Comparison of ENCODE assay signal across 12 cellular contexts in genomic region chr10:123148414-123149161, GRCh38. TPM values are rescaled to one million over a fixed set of nuclear protein-coding genes. Genes with fewer than 3 reads are reported as not detected.
A peak's percentile ranks its signal among the peaks of the same experiment; 100 is the strongest.
DNase-seq lines count a peak whose midpoint lies in the region; ATAC-seq, FAIRE-seq and TF ChIP-seq lines count a peak whose summit lies in the region.
"Had no signal": no experiment of that assay in that cellular context is flagged by ENCODE, and none has a peak within 500 bp of the region (broad histone marks: within the 10 kb centered on the region; RNA-seq: fewer than 3 reads in every experiment).

No MANE protein-coding gene starts in this region.

- no peak overlapping the region for H3K27ac Mint-ChIP-seq in activated naive CD4-positive, alpha-beta T cell treated with anti-CD3 and anti-CD28 coated beads for 36 hours

- H3K4me1 ChIP-seq in OCI-LY7 (ENCODE audit: insufficient read depth, low read length, poor library complexity, severe bottlenecking) (peaks cover 18% of the 10 kb centered on the region), thoracic aorta (ENCODE audit: control insufficient read depth in 1 of 2, low read depth in 2 of 2) (peaks cover 9 to 49% of the 10 kb centered on the region in 2 donors)
- H3K4me1 ChIP-seq: foreskin keratinocyte had no signal

- ATAC-seq in thoracic aorta (ENCODE audit: insufficient number of reproducible peaks, low FRiP score, low read depth) = no peak
- ATAC-seq in HG03442 (IDR thresholded peaks at IDR 0.05; ENCODE audit: unreplicated experiment) = no peak
- ATAC-seq: HCT116 had no signal

- H3K27ac ChIP-seq in OCI-LY7 (ENCODE audit: low read depth, low read length, poor library complexity, severe bottlenecking) = no peak overlapping the region
- no peak overlapping the region for H3K27ac ChIP-seq in thoracic aorta
- H3K27ac ChIP-seq: foreskin keratinocyte had no signal

- no peak for DNase-seq in activated naive CD4-positive, alpha-beta T cell treated with anti-CD3 and anti-CD28 coated beads for 36 hours
- no peak for DNase-seq in activated naive CD4-positive, alpha-beta T cell (lab: John Stamatoyannopoulos, UW)
- DNase-seq in OCI-LY7 (ENCODE audit: low spot score) = no peak
- peak; percentile 18 to 38 for DNase-seq in frontal cortex (ENCODE audit: low spot score in 2 of 2)
- DNase-seq in thoracic aorta (ENCODE audit: low spot score) = no peak
- no peak for DNase-seq in DMS153 treated with DMSO at 0.1 percent for 48 hours (lab: John Stamatoyannopoulos, UW; ENCODE audit: unreplicated experiment)
- no peak for DNase-seq in cerebellar cortex (ENCODE audit: low spot score)
- DNase-seq: foreskin keratinocyte, NCI-H226, small intestine had no signal

- no peaks in the 10 kb centered on the region for H4K20me1 ChIP-seq in OCI-LY7 (ENCODE audit: insufficient read depth, low read length)

- H3K79me2 ChIP-seq in OCI-LY7 (ENCODE audit: insufficient read depth, low read depth, low read length) = no peaks in the 10 kb centered on the region

- no TSS peak for BruUV-seq in OCI-LY7 (replicated peaks; lab: Mats Ljungman, UMichigan)

- H3K9me2 ChIP-seq in OCI-LY7 (ENCODE audit: insufficient read depth, low read length) = no peaks in the 10 kb centered on the region

- H3K4me3 ChIP-seq in OCI-LY7 (ENCODE audit: low read depth, low read length, poor library complexity, severe bottlenecking) = peak overlapping the region; percentile 61
- H3K4me3 ChIP-seq in thoracic aorta = peak overlapping the region; percentile 13

- intact Hi-C loops in activated naive CD4-positive, alpha-beta T cell treated with anti-CD3 and anti-CD28 coated beads for 36 hours (cut with micrococcal nuclease) = loop anchor here (1.0 to 10.0 kb wide), 2 partner anchors 11 to 1006 kb away; no protein-coding TSS in a partner anchor
- intact Hi-C loops in OCI-LY7 (cut with micrococcal nuclease; ENCODE audit: unreplicated experiment) = loop anchor here (5.0 kb wide), 1 partner anchor 389 kb away; no protein-coding TSS in a partner anchor

- CTCF ChIA-PET in activated naive CD4-positive, alpha-beta T cell treated with anti-CD3 and anti-CD28 coated beads for 36 hours (lab: Charles Lee) = interaction anchor here (1.7 to 3.8 kb wide), 2 partner anchors 9 to 15 kb away, joined by 6 to 18 read pairs; no protein-coding TSS in a partner anchor
- CTCF ChIA-PET in OCI-LY7 (lab: Charles Lee; ENCODE audit: unreplicated experiment) = no interaction called here

- H3K4me3 Mint-ChIP-seq in activated naive CD4-positive, alpha-beta T cell treated with anti-CD3 and anti-CD28 coated beads for 36 hours = peak overlapping the region; percentile 63

- FAIRE-seq in frontal cortex (lab: Jason Lieb, UNC) = no peak
- FAIRE-seq: small intestine had no signal

- POLR2A ChIA-PET in OCI-LY7 (lab: Charles Lee) = no interaction called here

- H3K4me1 Mint-ChIP-seq in activated naive CD4-positive, alpha-beta T cell treated with anti-CD3 and anti-CD28 coated beads for 36 hours (ENCODE audit: low read depth) = peaks cover 64% of the 10 kb centered on the region

- H3K9me3 ChIP-seq in OCI-LY7 (ENCODE audit: low read length) (no peaks in the 10 kb centered on the region), thoracic aorta (no peaks in the 10 kb centered on the region)

- no peaks in the 10 kb centered on the region for H3K36me3 ChIP-seq in OCI-LY7 (ENCODE audit: insufficient read depth, low read length)
- H3K36me3 ChIP-seq in thoracic aorta = no peaks in the 10 kb centered on the region

- H3K27me3 Mint-ChIP-seq in activated naive CD4-positive, alpha-beta T cell treated with anti-CD3 and anti-CD28 coated beads for 36 hours (ENCODE audit: low read depth) = peaks cover 43% of the 10 kb centered on the region

- H3K36me3 Mint-ChIP-seq in activated naive CD4-positive, alpha-beta T cell treated with anti-CD3 and anti-CD28 coated beads for 36 hours (ENCODE audit: low read depth) = no peaks in the 10 kb centered on the region

- H3K27me3 ChIP-seq in thoracic aorta (replicated peaks; ENCODE audit: insufficient read depth) = peaks cover 67% of the 10 kb centered on the region

- no peak for TF ChIP-seq CTCF in OCI-LY7 (conservative IDR thresholded peaks at IDR 0.05; ENCODE audit: low read length)
- no peak for TF ChIP-seq CTCF in thoracic aorta (IDR thresholded peaks at IDR 0.05)

- H2AFZ ChIP-seq in OCI-LY7 (ENCODE audit: low read length) = no peak overlapping the region; the same call in 1 of the 2 replicates

- H3K4me2 ChIP-seq in OCI-LY7 (ENCODE audit: low read length) = peak overlapping the region; percentile 66

- no peaks in the 10 kb centered on the region for H3K9me3 Mint-ChIP-seq in activated naive CD4-positive, alpha-beta T cell treated with anti-CD3 and anti-CD28 coated beads for 36 hours

RNA-seq across cellular contexts. Expression of gene HMX2, which starts 0.7 kb away (rescaled TPM):
- under 1 TPM; 0.62 to 0.99 TPM for total RNA-seq in activated naive CD4-positive, alpha-beta T cell treated with anti-CD3 and anti-CD28 coated beads for 36 hours
- total RNA-seq in OCI-LY7 (2014; rRNA removed; shearing (Covaris generic)) = 1.2 and 2.0 TPM in 2 replicates
- total RNA-seq in OCI-LY7 (2022) = 1.7 and 2.4 TPM in 2 replicates
- total RNA-seq in frontal cortex = not detected
- total RNA-seq in thoracic aorta = not detected
- total RNA-seq: foreskin keratinocyte had no signal

RNA-seq across cellular contexts. Expression of gene BUB3, which starts 5.6 kb away (rescaled TPM):
- total RNA-seq in activated naive CD4-positive, alpha-beta T cell treated with anti-CD3 and anti-CD28 coated beads for 36 hours = 100 to 1,000 TPM; 293 to 307 TPM
- total RNA-seq in OCI-LY7 (2014; rRNA removed; shearing (Covaris generic)) = 437 and 526 TPM in 2 replicates
- total RNA-seq in OCI-LY7 (2022) (312 and 335 TPM in 2 replicates), frontal cortex (90.1 TPM), thoracic aorta (10 to 100 TPM; 64.2 to 77.9 TPM)

RNA-seq across cellular contexts. Expression of gene HMX3, which starts 12.8 kb away (rescaled TPM):
- under 1 TPM in 1 of 2 experiments, not detected in 1; 0.32 TPM for total RNA-seq in activated naive CD4-positive, alpha-beta T cell treated with anti-CD3 and anti-CD28 coated beads for 36 hours
- 0.44 TPM in 1 of 2 replicates, not detected in the other for total RNA-seq in OCI-LY7 (2014; rRNA removed; shearing (Covaris generic))
- total RNA-seq in OCI-LY7 (2022) = not detected in 2 replicates
- not detected for total RNA-seq in frontal cortex
- total RNA-seq in thoracic aorta = not detected
- total RNA-seq: foreskin keratinocyte had no signal

Comparison
In these comparisons a context has a peak if more than half of its experiments do, and no peak if none do; other contexts are left out.
1. DNase-seq: peak in frontal cortex (2 of 2); none in activated naive CD4-positive, alpha-beta T cell treated with anti-CD3 and anti-CD28 coated beads for 36 hours (single experiment), activated naive CD4-positive, alpha-beta T cell (0 of 4), OCI-LY7 (single experiment), thoracic aorta (single experiment), DMS153 treated with DMSO at 0.1 percent for 48 hours (single experiment) and cerebellar cortex (single experiment).